In genomic region chr5:81819556-81820314, GRCh38 we compare ENCODE assay signal across 11 cellular contexts.
DNase-seq lines count a peak whose midpoint lies in the region; ATAC-seq and TF ChIP-seq lines count a peak whose summit lies in the region.
"Had no signal": no experiment of that assay in that cellular context is flagged by ENCODE, and none has a peak within 500 bp of the region (broad histone marks: within the 10 kb centered on the region; RNA-seq: fewer than 3 reads in every experiment).

No MANE protein-coding gene starts in this region.

- TF ChIP-seq RAD21 in HCT116 (IDR thresholded peaks at IDR 0.05; ENCODE audit: low read depth) = 0 out of 2 replicates have a peak, but pooled peaks have one; percentile 8

- TF ChIP-seq POLR2A in HCT116 (IDR thresholded peaks at IDR 0.05; ENCODE audit: borderline replicate concordance, extremely low read depth, insufficient read depth, insufficient read length) = no peak

- no peaks in the 10 kb centered on the region for H3K79me2 ChIP-seq in HCT116 (ENCODE audit: insufficient read depth, low read length)

- peaks cover 62% of the 10 kb centered on the region for H3K4me1 Mint-ChIP-seq in CD14-positive monocyte
- H3K4me1 Mint-ChIP-seq in activated naive CD8-positive, alpha-beta T cell treated with anti-CD3 and anti-CD28 coated beads for 36 hours = peaks cover 27% of the 10 kb centered on the region

- no peaks in the 10 kb centered on the region for H3K36me3 Mint-ChIP-seq in CD14-positive monocyte
- no peaks in the 10 kb centered on the region for H3K36me3 Mint-ChIP-seq in activated naive CD8-positive, alpha-beta T cell treated with anti-CD3 and anti-CD28 coated beads for 36 hours

- intact Hi-C loops in CD14-positive monocyte (cut with micrococcal nuclease) = no loop called here
- intact Hi-C loops in HCT116 (cut with micrococcal nuclease) = no loop called here

- no peak overlapping the region for H3K4me3 ChIP-seq in HCT116 (replicated peaks in 1 of 2; ENCODE audit: low read depth in 1 of 2, low read length in 2 of 2)

- H3K27ac Mint-ChIP-seq in CD14-positive monocyte = peak overlapping the region in 4 of 7 donors; percentile 7 to 50 (median 24)
- H3K27ac Mint-ChIP-seq in activated naive CD8-positive, alpha-beta T cell treated with anti-CD3 and anti-CD28 coated beads for 36 hours = peak overlapping the region; percentile 35

- peak overlapping the region in 1 of 2 donors; percentile 17 for H3K4me3 Mint-ChIP-seq in CD14-positive monocyte
- no peak overlapping the region for H3K4me3 Mint-ChIP-seq in activated naive CD8-positive, alpha-beta T cell treated with anti-CD3 and anti-CD28 coated beads for 36 hours

- no peaks in the 10 kb centered on the region for H3K27me3 ChIP-seq in HCT116 (ENCODE audit: insufficient read depth, low read length)

- CTCF ChIA-PET in HCT116 (lab: Charles Lee) = interaction anchor here (0.8 kb wide), 1 partner anchor 37 kb away, joined by 3 read pairs; no protein-coding TSS in a partner anchor

- TF ChIP-seq CTCF in CD14-positive monocyte (IDR thresholded peaks at IDR 0.05) (no peak), HCT116 (IDR thresholded peaks at IDR 0.05 in 2 of 3, conservative IDR thresholded peaks at IDR 0.05 in 1 of 3; ENCODE audit: borderline replicate concordance in 1 of 3, insufficient read depth in 1 of 3, low read depth in 2 of 3, low read length in 2 of 3) (no peak), GM13977 (IDR thresholded peaks at IDR 0.05; ENCODE audit: extremely low read depth, insufficient read depth, missing control alignments) (no peak)

- peaks cover 2 to 13% (median 3%) of the 10 kb centered on the region in 7 donors for H3K9me3 Mint-ChIP-seq in CD14-positive monocyte
- no peaks in the 10 kb centered on the region for H3K9me3 Mint-ChIP-seq in activated naive CD8-positive, alpha-beta T cell treated with anti-CD3 and anti-CD28 coated beads for 36 hours

- no TSS peak for BruUV-seq in HCT116 (replicated peaks; lab: Mats Ljungman, UMichigan)

- no peaks in the 10 kb centered on the region for H3K27me3 Mint-ChIP-seq in CD14-positive monocyte (ENCODE audit: low read depth in 3 of 3)
- H3K27me3 Mint-ChIP-seq in activated naive CD8-positive, alpha-beta T cell treated with anti-CD3 and anti-CD28 coated beads for 36 hours = no peaks in the 10 kb centered on the region

- in situ Hi-C loops in GM13977 (cut with MboI; ENCODE audit: low pct_unique_long_range_greater_than_20kb, low sequenced_read_pairs, unreplicated experiment) = no loop called here

- no peak for DNase-seq in CD14-positive monocyte (ENCODE audit: low spot score)
- DNase-seq in HCT116 (ENCODE audit: low read depth, low spot score) = no peak
- DNase-seq in activated naive CD8-positive, alpha-beta T cell treated with anti-CD3 and anti-CD28 coated beads for 36 hours = no peak
- peak; percentile 32 for DNase-seq in hepatic stellate cell (ENCODE audit: low spot score)
- no peak for DNase-seq in globus pallidus (ENCODE audit: low spot score)
- DNase-seq in GM13977 (ENCODE audit: low spot score) = no peak
- no peak for DNase-seq in NCI-H446 (lab: John Stamatoyannopoulos, UW)
- DNase-seq in NK-92 (lab: John Stamatoyannopoulos, UW; ENCODE audit: unreplicated experiment) = no peak
- DNase-seq: activated gamma-delta T cell treated with Interleukin-2 at 50 U/mL for 16 hours; NK-92 treated with Interleukin-12 subunit alpha and Interleukin-12 subunit beta, amount 100 ng/mL, for 24 hours; stimulated activated CD4-positive, alpha-beta T cell treated with anti-CD3 and anti-CD28 coated beads, Interleukin-1b, Interleukin-23, amount 100 ng/mL, for 48 hours had no signal

- no peak overlapping the region for H3K9ac ChIP-seq in HCT116 (ENCODE audit: low read length)

- no peak overlapping the region for H3K27ac ChIP-seq in HCT116 (ENCODE audit: low read depth, low read length)

- no peaks in the 10 kb centered on the region for H3K36me3 ChIP-seq in HCT116 (ENCODE audit: control insufficient read depth in 1 of 2, insufficient read depth in 2 of 2, low read length in 2 of 2)

- POLR2A ChIA-PET in HCT116 (lab: Charles Lee) = interaction anchor here (0.5 kb wide), 1 partner anchor 68 kb away, joined by 7 read pairs; no protein-coding TSS in a partner anchor

- peak overlapping the region; percentile 15; the same call in 1 of the 2 replicates for H3K4me2 ChIP-seq in HCT116 (ENCODE audit: low read length)

- H2AFZ ChIP-seq in HCT116 (ENCODE audit: low read depth, low read length, poor library complexity, severe bottlenecking) = peak overlapping the region; percentile 46

- no peaks in the 10 kb centered on the region for H3K9me2 ChIP-seq in HCT116 (ENCODE audit: insufficient read depth)

- no peaks in the 10 kb centered on the region for H4K20me1 ChIP-seq in HCT116 (ENCODE audit: insufficient read depth)

- RAD21 ChIA-PET in HCT116 (lab: Charles Lee; ENCODE audit: low non-redundant PET in 1 of 2, low total read pairs in 2 of 2, uncharacterized antibody in 2 of 2, unreplicated experiment in 2 of 2) = no interaction called here

- no peaks in the 10 kb centered on the region for H3K9me3 ChIP-seq in HCT116 (ENCODE audit: control insufficient read depth in 1 of 2, insufficient read depth in 1 of 2, low read depth in 1 of 2, low read length in 2 of 2)

- H3K4me1 ChIP-seq in HCT116 (ENCODE audit: control insufficient read depth in 1 of 2, insufficient read depth in 2 of 2, low read length in 2 of 2) = peaks cover 11 to 12% of the 10 kb centered on the region in 2 experiments

- ATAC-seq in HCT116 = peak; percentile 22; the same call in 1 of the 2 replicates

TF ChIP-seq in HCT116, 20 proteins besides CTCF, POLR2A, EP300 and RAD21:
- TF ChIP-seq FOSL1 (IDR thresholded peaks at IDR 0.05; ENCODE audit: low read depth) (0 out of 2 replicates have a peak, but pooled peaks have one; percentile 10), JUND (IDR thresholded peaks at IDR 0.05) (peak; percentile 33; the same call in 1 of the 2 replicates)
- TF ChIP-seq, protein P1, sequence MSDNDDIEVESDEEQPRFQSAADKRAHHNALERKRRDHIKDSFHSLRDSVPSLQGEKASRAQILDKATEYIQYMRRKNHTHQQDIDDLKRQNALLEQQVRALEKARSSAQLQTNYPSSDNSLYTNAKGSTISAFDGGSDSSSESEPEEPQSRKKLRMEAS (IDR thresholded peaks at IDR 0.05) = no peak
